Comparison of ENCODE assay signal across 12 cellular contexts in the genomic region with DNA sequence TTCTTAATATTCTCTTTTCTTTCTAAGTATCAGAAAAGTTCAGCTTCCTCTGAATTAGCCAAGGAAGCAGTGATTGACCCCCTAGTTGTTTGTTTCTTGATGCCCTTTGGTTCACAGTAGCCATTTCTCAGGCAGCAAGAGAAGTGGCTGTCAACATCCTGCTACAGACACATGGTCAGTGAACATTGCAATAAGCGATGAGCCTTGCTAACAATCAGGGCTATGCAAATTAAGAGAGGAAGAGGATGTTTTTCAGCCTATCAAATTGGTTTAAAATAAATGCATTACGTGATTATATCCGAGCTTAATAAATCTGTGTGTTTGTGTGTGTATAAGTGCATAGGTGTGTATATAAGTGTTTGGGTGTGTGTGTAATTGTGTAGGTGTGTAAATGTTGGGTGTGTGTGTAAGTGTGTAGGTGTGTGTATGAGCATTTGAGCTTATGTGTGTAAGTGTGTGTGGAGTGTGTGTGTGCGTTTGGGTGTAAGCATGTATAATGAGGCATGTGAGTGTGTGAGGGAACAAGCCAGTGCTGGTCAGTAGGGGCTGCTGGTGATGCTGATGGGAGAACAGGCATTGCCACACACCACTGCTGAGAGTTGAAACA.
"Had no signal": no experiment of that assay in that cellular context is flagged by ENCODE, and none has a peak within 500 bp of the region (broad histone marks: within the 10 kb centered on the region; RNA-seq: fewer than 3 reads in every experiment).

No MANE protein-coding gene starts in this region.

- ATAC-seq: activated CD4-positive, CD25-positive, alpha-beta regulatory T cell treated with anti-CD3 and anti-CD28 coated beads, Interleukin-2, amount 50 U/mL, for 24 hours; mucosa of descending colon had no signal

- H3K9me3 Mint-ChIP-seq: nephron had no signal

- FAIRE-seq: astrocyte had no signal

- H3K4me1 Mint-ChIP-seq: nephron had no signal

- H3K9me3 ChIP-seq: esophagus squamous epithelium, mucosa of descending colon, ovary, thyroid gland, uterus had no signal

- H3K27ac ChIP-seq: ovary, thyroid gland, uterus had no signal

- H3K36me3 ChIP-seq: esophagus squamous epithelium, ovary, thyroid gland, uterus had no signal

- H3K27ac Mint-ChIP-seq: nephron had no signal

- DNase-seq: activated CD4-positive, alpha-beta T cell treated with anti-CD3 and anti-CD28 coated beads, Interleukin-2, amount 50 U/mL, for 4 hours; activated naive CD4-positive, alpha-beta T cell; esophagus squamous epithelium; foreskin fibroblast; mucosa of descending colon; ovary; T-helper 2 cell; thyroid gland; uterus had no signal

- H3K4me3 Mint-ChIP-seq: nephron had no signal

- H3K27me3 ChIP-seq: ovary, thyroid gland, uterus had no signal

- H3K4me3 ChIP-seq: esophagus squamous epithelium, mucosa of descending colon, ovary, thyroid gland, uterus had no signal

- H3K4me1 ChIP-seq: thyroid gland, uterus had no signal
